In genomic region chr3:65912647-65913046, GRCh38 we compare ENCODE assay signal across 29 cellular contexts.
"Had no signal": no experiment of that assay in that cellular context is flagged by ENCODE, and none has a peak within 500 bp of the region (broad histone marks: within the 10 kb centered on the region; RNA-seq: fewer than 3 reads in every experiment).

No MANE protein-coding gene starts in this region.

- H3K27ac ChIP-seq: brain microvascular endothelial cell, coronary artery, dorsolateral prefrontal cortex, esophagus muscularis mucosa, foreskin keratinocyte, gastrocnemius medialis, WERI-Rb-1 had no signal

- ATAC-seq: activated CD4-positive, CD25-positive, alpha-beta regulatory T cell treated with anti-CD3 and anti-CD28 coated beads, Interleukin-2, amount 50 U/mL, for 24 hours; activated CD8-positive, alpha-beta T cell treated with anti-CD3 and anti-CD28 coated beads for 36 hours; activated T-cell treated with anti-CD3 and anti-CD28 coated beads, Interleukin-2, amount 50 U/mL, for 4 hours; activated T-helper 17 cell treated with anti-CD3 and anti-CD28 coated beads, Interleukin-2, amount 50 U/mL, for 72 hours; foreskin keratinocyte; gastrocnemius medialis; T-helper 17 cell had no signal

- H3K4me1 ChIP-seq: foreskin keratinocyte had no signal

- H3K4me3 ChIP-seq: coronary artery, dorsolateral prefrontal cortex, esophagus muscularis mucosa, gastrocnemius medialis had no signal

- H3K36me3 ChIP-seq: brain microvascular endothelial cell, esophagus muscularis mucosa, gastrocnemius medialis, WERI-Rb-1 had no signal

- DNase-seq: activated B cell treated with CpG ODN at 0.5 μM for 24 hours; activated CD4-positive, alpha-beta T cell treated with anti-CD3 and anti-CD28 coated beads for 48 hours; activated CD4-positive, alpha-beta T cell treated with anti-CD3 and anti-CD28 coated beads, Interleukin-2, amount 50 U/mL, for 1 hour; activated CD4-positive, alpha-beta T cell treated with anti-CD3 and anti-CD28 coated beads, Interleukin-2, amount 50 U/mL, for 48 hours; activated CD8-positive, alpha-beta memory T cell treated with anti-CD3 and anti-CD28 coated beads for 24 hours; activated CD8-positive, alpha-beta T cell treated with anti-CD3 and anti-CD28 coated beads for 36 hours; activated effector memory CD4-positive, alpha-beta T cell treated with Interleukin-2 at 50 U/mL for 16 hours; activated gamma-delta T cell treated with Interleukin-2 at 50 U/mL for 16 hours; activated naive CD4-positive, alpha-beta T cell treated with anti-CD3 and anti-CD28 coated beads, Interleukin-2, amount 50 U/mL, for 16 hours; activated naive CD4-positive, alpha-beta T cell treated with Interleukin-2 at 50 U/mL for 16 hours; activated T-cell treated with anti-CD3 and anti-CD28 coated beads, Interleukin-2, amount 50 U/mL, for 4 hours; amniotic stem cell; anterior cingulate cortex; brain microvascular endothelial cell; dorsolateral prefrontal cortex; effector memory CD4-positive, alpha-beta T cell; erythroblast; foreskin keratinocyte; gastrocnemius medialis; T-helper 1 cell; T-helper 17 cell; T1000 had no signal

- H3K27me3 ChIP-seq: brain microvascular endothelial cell, dorsolateral prefrontal cortex, esophagus muscularis mucosa, foreskin keratinocyte, gastrocnemius medialis had no signal

- H3K9me3 ChIP-seq: esophagus muscularis mucosa, gastrocnemius medialis had no signal

- FAIRE-seq: astrocyte, bronchial epithelial cell had no signal
